20 cellular contexts compared by ENCODE assay signal in genomic region chr9:16784002-16784401, GRCh38.
DNase-seq lines count a peak whose midpoint lies in the region; ATAC-seq and TF ChIP-seq lines count a peak whose summit lies in the region.
"Had no signal": no experiment of that assay in that cellular context is flagged by ENCODE, and none has a peak within 500 bp of the region (broad histone marks: within the 10 kb centered on the region; RNA-seq: fewer than 3 reads in every experiment).

No MANE protein-coding gene starts in this region.

- H2BK5ac ChIP-seq in mesendoderm (ENCODE audit: low read length), result no peak overlapping the region

- H3F3A ChIP-seq in GM23338 (replicated peaks; ENCODE audit: low read depth), result no peaks in the 10 kb centered on the region

- no peak overlapping the region for H2BK120ac ChIP-seq in mesendoderm (ENCODE audit: low read depth, low read length)

- peak; percentile 44; the same call in 2 of the 3 replicates for ATAC-seq in GM23338

- H3K9me3 ChIP-seq in iPS-20b (ENCODE audit: insufficient read depth, low read depth, low read length), result no peaks in the 10 kb centered on the region
- no peaks in the 10 kb centered on the region for H3K9me3 ChIP-seq in WERI-Rb-1 (ENCODE audit: severe bottlenecking)
- H3K9me3 ChIP-seq: MG63 had no signal

- H3K18ac ChIP-seq in mesendoderm (ENCODE audit: low read length), result no peak overlapping the region

- H3K36me3 ChIP-seq in GM23338 (ENCODE audit: insufficient read depth) (no peaks in the 10 kb centered on the region), iPS-20b (ENCODE audit: insufficient read depth, low read depth, low read length) (no peaks in the 10 kb centered on the region), WERI-Rb-1 (no peaks in the 10 kb centered on the region), mesendoderm (ENCODE audit: control insufficient read depth, insufficient read depth, low read length) (no peaks in the 10 kb centered on the region)

- no peaks in the 10 kb centered on the region for H4K20me1 ChIP-seq in GM23338 (replicated peaks; ENCODE audit: insufficient read depth)

- H3K4me1 ChIP-seq in GM23338 (ENCODE audit: insufficient read depth), result peaks cover 23% of the 10 kb centered on the region
- H3K4me1 ChIP-seq in iPS-20b (ENCODE audit: insufficient read depth, low read length), result peaks cover 20% of the 10 kb centered on the region; the same call in 1 of the 2 replicates
- H3K4me1 ChIP-seq in mesendoderm (ENCODE audit: control insufficient read depth, low read depth, low read length), result no peaks in the 10 kb centered on the region

- no peak overlapping the region for H3K4me2 ChIP-seq in GM23338
- H3K4me2 ChIP-seq in mesendoderm (ENCODE audit: low read length), result no peak overlapping the region

- H3K27me3 ChIP-seq in GM23338 (ENCODE audit: insufficient read depth), result no peaks in the 10 kb centered on the region
- no peaks in the 10 kb centered on the region for H3K27me3 ChIP-seq in iPS-20b (ENCODE audit: insufficient read depth, low read length)
- no peaks in the 10 kb centered on the region for H3K27me3 ChIP-seq in WERI-Rb-1 (ENCODE audit: insufficient read depth, low read depth, severe bottlenecking)
- H3K27me3 ChIP-seq in mesendoderm (ENCODE audit: insufficient read depth, low read length, poor library complexity), result no peaks in the 10 kb centered on the region
- H3K27me3 ChIP-seq: MG63 had no signal

- H3K27ac Mint-ChIP-seq in GM23338, result no peak overlapping the region
- H3K27ac Mint-ChIP-seq: CD14-positive monocyte, IgD-negative memory B cell had no signal

- H3K4me3 ChIP-seq in GM23338 (no peak overlapping the region), iPS-20b (ENCODE audit: low read length) (no peak overlapping the region), WERI-Rb-1 (ENCODE audit: low read depth, low read length) (no peak overlapping the region), mesendoderm (ENCODE audit: low read length) (no peak overlapping the region)
- H3K4me3 ChIP-seq: MG63 had no signal

- H3K4me3 Mint-ChIP-seq in GM23338, result no peak overlapping the region
- H3K4me3 Mint-ChIP-seq: CD14-positive monocyte, IgD-negative memory B cell had no signal

- H3K36me3 Mint-ChIP-seq in GM23338 (ENCODE audit: low read depth), result peaks cover 6% of the 10 kb centered on the region; the same call in 1 of the 3 replicates
- H3K36me3 Mint-ChIP-seq: CD14-positive monocyte, IgD-negative memory B cell had no signal

- peak; percentile 54 for DNase-seq in DMS153 (lab: John Stamatoyannopoulos, UW)
- DNase-seq in DMS153 treated with DMSO at 0.1 percent for 48 hours (lab: John Stamatoyannopoulos, UW; ENCODE audit: unreplicated experiment), result no peak
- DNase-seq in GM23338 (ENCODE audit: low spot score), result no peak
- DNase-seq in NCI-H146 (lab: John Stamatoyannopoulos, UW), result peak; percentile 25
- DNase-seq in WERI-Rb-1, result no peak
- no peak for DNase-seq in mesendoderm
- DNase-seq in stimulated activated naive CD4-positive, alpha-beta T cell (lab: John Stamatoyannopoulos, UW), result no peak
- DNase-seq: 8988T; GF-D8; HCEC 1CT; Karpas-422; MG63; NCI-H1048; NCI-H2029 treated with DMSO at 0.1 percent for 48 hours; NCI-H524; NK-92 treated with Interleukin-12 subunit alpha and Interleukin-12 subunit beta, amount 100 ng/mL, for 24 hours; Right ventricle myocardium superior had no signal

- TF ChIP-seq CTCF in GM23338 (conservative IDR thresholded peaks at IDR 0.05; ENCODE audit: low read depth in 2 of 2) (no peak), WERI-Rb-1 (IDR thresholded peaks at IDR 0.05; ENCODE audit: low read depth, low read length) (no peak)

- H3K56ac ChIP-seq in mesendoderm (ENCODE audit: low read length), result no peak overlapping the region

- H4K5ac ChIP-seq in mesendoderm (ENCODE audit: low read length), result no peak overlapping the region

- H3K27me3 Mint-ChIP-seq in GM23338 (ENCODE audit: insufficient read depth, low read depth, poor library complexity), result peaks cover 1% of the 10 kb centered on the region
- H3K27me3 Mint-ChIP-seq: IgD-negative memory B cell had no signal

- no peak overlapping the region for H4K8ac ChIP-seq in mesendoderm (ENCODE audit: low read depth, low read length)

- H3K79me1 ChIP-seq in mesendoderm (ENCODE audit: low read length), result no peaks in the 10 kb centered on the region

- peaks cover 39% of the 10 kb centered on the region for H3K4me1 Mint-ChIP-seq in GM23338
- H3K4me1 Mint-ChIP-seq: CD14-positive monocyte had no signal

- H3K9me2 ChIP-seq in GM23338 (ENCODE audit: insufficient read depth), result no peaks in the 10 kb centered on the region

- H3K9ac ChIP-seq in iPS-20b (ENCODE audit: low read depth, low read length) (peak overlapping the region; percentile 7; the same call in 1 of the 2 replicates), mesendoderm (ENCODE audit: low read length) (no peak overlapping the region)

- H2AFZ ChIP-seq in GM23338, result no peak overlapping the region

- H3K27ac ChIP-seq in GM23338 (ENCODE audit: low read depth), result no peak overlapping the region
- H3K27ac ChIP-seq in iPS-20b (ENCODE audit: low read length), result no peak overlapping the region
- no peak overlapping the region for H3K27ac ChIP-seq in WERI-Rb-1
- no peak overlapping the region for H3K27ac ChIP-seq in mesendoderm (ENCODE audit: low read depth, low read length)

- no peak overlapping the region for H2BK15ac ChIP-seq in mesendoderm (replicated peaks; ENCODE audit: low read depth)

- peaks cover 4% of the 10 kb centered on the region; the same call in 1 of the 2 replicates for H3K79me2 ChIP-seq in GM23338 (replicated peaks; ENCODE audit: insufficient read depth)
- no peaks in the 10 kb centered on the region for H3K79me2 ChIP-seq in mesendoderm (ENCODE audit: control insufficient read depth, insufficient read depth, low read length)

- no CpG with 5 or more reads among the region's 2 CpGs for WGBS in mesendoderm (ENCODE audit: extremely low coverage, insufficient coverage, low lambda C conversion rate)

- H2AK5ac ChIP-seq in mesendoderm (ENCODE audit: low read length), result no peak overlapping the region

- no peak overlapping the region for H3K23ac ChIP-seq in mesendoderm (ENCODE audit: low read length)

- no peaks in the 10 kb centered on the region for H3K9me3 Mint-ChIP-seq in GM23338

- no peak overlapping the region for H3K4ac ChIP-seq in mesendoderm (ENCODE audit: low read depth, low read length)

TF ChIP-seq in GM23338, 12 proteins besides CTCF, POLR2A, EP300 and RAD21 (continues in another document):
- TF ChIP-seq JUNB (IDR thresholded peaks at IDR 0.05; ENCODE audit: unreplicated experiment), result no peak
- no peak for TF ChIP-seq EZH2phosphoT487 (IDR thresholded peaks at IDR 0.05; ENCODE audit: unreplicated experiment)
- no peak for TF ChIP-seq STAT1 (IDR thresholded peaks at IDR 0.05; ENCODE audit: unreplicated experiment)
- no peak for TF ChIP-seq REST (IDR thresholded peaks at IDR 0.05; ENCODE audit: unreplicated experiment)
- no peak for TF ChIP-seq EZH2 (IDR thresholded peaks at IDR 0.05; ENCODE audit: low read depth, unreplicated experiment)

Comparison
In these comparisons a context has a peak if more than half of its experiments do, and no peak if none do; other contexts are left out.
1. DNase-seq: peak in DMS153 (single experiment) and NCI-H146 (single experiment); none in DMS153 treated with DMSO at 0.1 percent for 48 hours (single experiment), GM23338 (single experiment), WERI-Rb-1 (single experiment), mesendoderm (single experiment) and stimulated activated naive CD4-positive, alpha-beta T cell (0 of 6).